ENCODE assay signal across 24 cellular contexts in the genomic region with DNA sequence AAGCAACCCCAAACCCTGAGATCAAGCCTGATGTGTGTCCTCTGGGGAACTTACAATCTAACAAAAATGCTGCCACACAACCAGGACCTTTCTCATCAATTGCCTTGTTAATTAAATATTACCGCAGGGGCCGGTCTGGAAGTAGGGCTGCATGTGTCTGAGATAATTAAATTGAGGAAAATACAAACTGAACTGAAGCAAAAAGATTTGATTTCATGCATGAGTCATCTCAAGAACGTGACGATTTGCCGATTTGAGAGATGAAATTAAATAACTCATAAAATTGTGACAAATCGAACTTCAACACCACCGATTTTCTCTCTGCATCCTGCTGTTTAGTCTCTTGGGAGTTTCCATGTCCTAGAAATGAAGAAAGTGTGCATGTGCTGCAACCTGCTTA.
"Had no signal": no experiment of that assay in that cellular context is flagged by ENCODE, and none has a peak within 500 bp of the region (broad histone marks: within the 10 kb centered on the region; RNA-seq: fewer than 3 reads in every experiment).

No MANE protein-coding gene starts in this region.

- DNase-seq: activated CD4-positive, alpha-beta T cell treated with anti-CD3 and anti-CD28 coated beads for 48 hours; activated CD4-positive, alpha-beta T cell treated with anti-CD3 and anti-CD28 coated beads, Interleukin-2, amount 50 U/mL, for 48 hours; activated CD8-positive, alpha-beta memory T cell treated with anti-CD3 and anti-CD28 coated beads, Interleukin-2, amount 50 U/mL, for 4 hours; activated effector memory CD4-positive, alpha-beta T cell treated with anti-CD3 and anti-CD28 coated beads, Interleukin-2, amount 50 U/mL, for 16 hours; activated naive CD4-positive, alpha-beta T cell treated with anti-CD3 and anti-CD28 coated beads, Interleukin-2, amount 10 ng/mL, durations not matched to agents 7 days and 5 days; activated naive CD8-positive, alpha-beta T cell treated with anti-CD3 and anti-CD28 coated beads, Interleukin-2, amount 10 ng/mL, durations not matched to agents 7 days and 5 days; activated T-cell treated with anti-CD3 and anti-CD28 coated beads, Interleukin-2, amount 50 U/mL, for 1 hour; endodermal cell; foreskin melanocyte; heart right ventricle; naive B cell; nephron progenitor cell; right lobe of liver; stimulated activated CD4-positive, alpha-beta T cell treated with anti-CD3 and anti-CD28 coated beads, Interleukin-12 subunit alpha, Interleukin-12 subunit beta, amount 100 ng/mL, for 4 hours; stimulated activated CD4-positive, alpha-beta T cell treated with anti-CD3 and anti-CD28 coated beads, Interleukin-4, amount 100 ng/mL, for 1 hour; substantia nigra; T1000; thyroid gland; upper lobe of right lung; WERI-Rb-1 had no signal

- H3K27ac ChIP-seq: esophagus muscularis mucosa, heart right ventricle, neutrophil, right lobe of liver, skin epidermis, thyroid gland, upper lobe of right lung, WERI-Rb-1 had no signal

- H3K4me3 ChIP-seq: esophagus muscularis mucosa, heart right ventricle, right lobe of liver, skin epidermis, thyroid gland, upper lobe of right lung had no signal

- H3K27me3 ChIP-seq: esophagus muscularis mucosa, neutrophil, right lobe of liver, thyroid gland had no signal

- ATAC-seq: activated CD4-positive, CD25-positive, alpha-beta regulatory T cell treated with anti-CD3 and anti-CD28 coated beads, Interleukin-2, amount 50 U/mL, for 24 hours; heart right ventricle; right lobe of liver; upper lobe of right lung had no signal
